Comparison of ENCODE assay signal across 23 cellular contexts in the genomic region with DNA sequence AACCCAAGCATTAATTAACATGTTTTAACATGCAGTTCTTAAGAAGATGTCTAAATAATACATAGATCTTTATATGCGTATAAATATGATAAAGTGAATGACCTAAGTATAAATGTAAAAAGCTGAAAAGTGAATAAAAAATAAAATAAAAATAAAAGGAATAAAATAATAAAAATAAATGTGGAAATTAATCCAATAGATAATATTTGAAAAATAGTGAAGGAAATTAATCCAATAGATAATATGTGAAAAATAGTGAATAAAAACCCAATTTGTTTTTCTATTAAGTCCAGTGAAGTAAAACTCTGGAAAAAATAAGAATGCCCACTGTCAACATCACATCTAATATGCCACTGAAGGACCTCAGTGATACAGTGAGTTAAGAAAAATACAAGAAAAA.
"Had no signal": no experiment of that assay in that cellular context is flagged by ENCODE, and none has a peak within 500 bp of the region (broad histone marks: within the 10 kb centered on the region; RNA-seq: fewer than 3 reads in every experiment).

No MANE protein-coding gene starts in this region.

- H3K27ac ChIP-seq: RWPE1 had no signal

- H3K4me3 ChIP-seq: MG63 had no signal

- H3K27me3 ChIP-seq: MG63 had no signal

- H3K9ac ChIP-seq: SK-N-SH had no signal

- FAIRE-seq: HepG2 had no signal

- H3K9me3 ChIP-seq: MG63, SK-N-SH had no signal

- DNase-seq: IMR-90, Karpas-422, KG1, MG63, NCI-H1092, NCI-H1105 treated with DMSO at 0.1 percent for 48 hours, NCI-H1417 treated with DMSO at 0.1 percent for 48 hours, NCI-H146, NCI-H1694 treated with DMSO at 0.1 percent for 48 hours, NCI-H1930, NCI-H2081 treated with DMSO at 0.1 percent for 48 hours, NCI-H2171, NCI-H226, NCI-H446, NCI-H510A, NCI-H524 treated with DMSO at 0.1 percent for 48 hours, NCI-H69, NCI-H774, SHP77, SK-N-SH, SW 1271 had no signal

- H3K36me3 ChIP-seq: MG63 had no signal
